ENCODE assay signal across 21 cellular contexts in genomic region chr18:44213288-44213687, GRCh38.
DNase-seq lines count a peak whose midpoint lies in the region; ATAC-seq, FAIRE-seq and TF ChIP-seq lines count a peak whose summit lies in the region.
"Had no signal": no experiment of that assay in that cellular context is flagged by ENCODE, and none has a peak within 500 bp of the region (broad histone marks: within the 10 kb centered on the region; RNA-seq: fewer than 3 reads in every experiment).

No MANE protein-coding gene starts in this region.

- no peaks in the 10 kb centered on the region for H3K36me3 ChIP-seq in small intestine (ENCODE audit: control insufficient read depth in 2 of 2, insufficient read depth in 2 of 2, low read length in 2 of 2)
- H3K36me3 ChIP-seq: BLaER1 treated with 17β-estradiol and CSF1 and Interleukin-3, amounts not matched to agents 10 nM and 100 nM had no signal

- DNase-seq in small intestine (peak; percentile 68), foreskin melanocyte (no peak)
- DNase-seq: AML-193; Caco-2; Calu3; CD4-positive, alpha-beta T cell; CD8-positive, alpha-beta T cell; DMS79 treated with DMSO at 0.1 percent for 48 hours; GF-D8 had no signal

- FAIRE-seq in colon (lab: Jason Lieb, UNC) (peak; percentile 14), small intestine (lab: Jason Lieb, UNC) (no peak)
- FAIRE-seq: A549, D721Med, G401.6, GM12891, GM19239 had no signal

- ATAC-seq in HG03135 (IDR thresholded peaks at IDR 0.05; ENCODE audit: unreplicated experiment), result no peak
- ATAC-seq: A549; CD8-positive, alpha-beta T cell had no signal

- peaks cover 0 to 2% of the 10 kb centered on the region in 2 donors for H3K4me1 ChIP-seq in small intestine (ENCODE audit: control insufficient read depth in 2 of 2, insufficient read depth in 1 of 2, low read depth in 1 of 2, low read length in 1 of 2)
- H3K4me1 ChIP-seq: A549; BLaER1 treated with 17β-estradiol and CSF1 and Interleukin-3, amounts not matched to agents 10 nM and 100 nM; Caco-2 had no signal

- H3K27ac Mint-ChIP-seq in nephron, result peak overlapping the region in 2 of 3 experiments; percentile 63 to 82
- H3K27ac Mint-ChIP-seq: B cell; CD4-positive, alpha-beta T cell; CD8-positive, alpha-beta T cell had no signal

- no peaks in the 10 kb centered on the region for H3K36me3 Mint-ChIP-seq in nephron (ENCODE audit: low read depth)
- H3K36me3 Mint-ChIP-seq: CD8-positive, alpha-beta T cell had no signal

- no peaks in the 10 kb centered on the region for H3K27me3 ChIP-seq in small intestine (ENCODE audit: control insufficient read depth in 2 of 2, insufficient read depth in 2 of 2, low read length in 2 of 2)
- H3K27me3 ChIP-seq: BLaER1 treated with 17β-estradiol and CSF1 and Interleukin-3, amounts not matched to agents 10 nM and 100 nM had no signal

- H3K4me1 Mint-ChIP-seq in nephron, result peaks cover 15% of the 10 kb centered on the region
- H3K4me1 Mint-ChIP-seq: B cell had no signal

- no peaks in the 10 kb centered on the region for H3K9me3 Mint-ChIP-seq in nephron
- H3K9me3 Mint-ChIP-seq: CD8-positive, alpha-beta T cell had no signal

- no peak overlapping the region for H3K4me3 ChIP-seq in small intestine (ENCODE audit: low read depth in 1 of 2, low read length in 2 of 2)
- H3K4me3 ChIP-seq: A549; BLaER1 treated with 17β-estradiol and CSF1 and Interleukin-3, amounts not matched to agents 10 nM and 100 nM had no signal

- no peaks in the 10 kb centered on the region for H3K9me3 ChIP-seq in small intestine (ENCODE audit: control insufficient read depth, low read depth)
- H3K9me3 ChIP-seq: A549; BLaER1 treated with 17β-estradiol and CSF1 and Interleukin-3, amounts not matched to agents 10 nM and 100 nM; Caco-2 had no signal

- H3K4me3 Mint-ChIP-seq in nephron, result no peak overlapping the region
- H3K4me3 Mint-ChIP-seq: B cell; CD4-positive, alpha-beta T cell; CD8-positive, alpha-beta T cell had no signal

- H3K27ac ChIP-seq in small intestine (ENCODE audit: low read depth in 1 of 2, low read length in 1 of 2), result no peak overlapping the region
- H3K27ac ChIP-seq: 22Rv1; A549; BLaER1 treated with 17β-estradiol and CSF1 and Interleukin-3, amounts not matched to agents 10 nM and 100 nM; C4-2B had no signal

- TF ChIP-seq CTCF in nephron (IDR thresholded peaks at IDR 0.05; ENCODE audit: unreplicated experiment in 3 of 3), result no peak

- H3K27me3 Mint-ChIP-seq in nephron (ENCODE audit: low read depth), result no peaks in the 10 kb centered on the region
- H3K27me3 Mint-ChIP-seq: B cell; CD4-positive, alpha-beta T cell had no signal

- 19 to 57% (median 32%) methylated on average over 1 of the region's 1 CpG for WGBS in small intestine, 3 donors
